29 cellular contexts compared by ENCODE assay signal in the genomic region with DNA sequence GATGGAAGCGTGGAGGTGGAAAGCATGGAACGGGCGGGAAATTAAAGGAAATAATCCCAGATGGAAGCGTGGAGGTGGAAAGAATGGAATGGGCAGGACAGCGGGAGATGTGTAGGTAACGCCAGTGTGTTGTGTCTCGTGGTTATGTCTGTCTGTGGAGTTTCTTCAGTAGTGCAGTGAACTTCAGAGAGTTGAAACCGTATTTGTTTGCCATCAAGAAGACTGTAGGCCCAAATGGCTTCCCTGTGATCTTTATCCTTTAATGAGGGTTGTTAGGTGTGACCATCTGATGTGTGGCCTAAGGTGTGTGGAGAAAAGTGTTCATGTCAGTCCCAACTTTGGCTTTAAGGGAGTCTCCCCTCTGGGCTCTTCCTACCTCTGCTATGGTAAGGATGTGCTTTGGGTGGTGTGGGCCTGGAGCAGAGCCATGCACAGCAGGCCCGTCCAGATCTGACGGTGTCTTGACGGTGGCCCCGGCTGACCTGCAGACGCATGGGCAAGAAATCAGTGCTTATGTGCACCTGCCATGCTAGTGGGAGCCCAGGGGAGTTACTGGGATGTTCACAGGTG. TPM values are rescaled to one million over a fixed set of nuclear protein-coding genes. Genes with fewer than 3 reads are reported as not detected.
DNase-seq lines count a peak whose midpoint lies in the region; ATAC-seq, FAIRE-seq and TF ChIP-seq lines count a peak whose summit lies in the region.
"Had no signal": no experiment of that assay in that cellular context is flagged by ENCODE, and none has a peak within 500 bp of the region (broad histone marks: within the 10 kb centered on the region; RNA-seq: fewer than 3 reads in every experiment).

No MANE protein-coding gene starts in this region.

- BruUV-seq in Panc1 (replicated peaks; lab: Mats Ljungman, UMichigan), result TSS peak; percentile 30

- peaks cover 16 to 24% of the 10 kb centered on the region in 2 donors for H3K4me1 Mint-ChIP-seq in effector memory CD8-positive, alpha-beta T cell (ENCODE audit: low read depth in 2 of 2)
- peaks cover 19 to 39% of the 10 kb centered on the region in 2 donors for H3K4me1 Mint-ChIP-seq in stimulated activated naive B cell treated with anti-CD40 and anti-IgM and Interleukin-4, amounts not matched to agents 10 μg/mL and 1 μg/mL and 100 μg/mL, for 72 hours
- H3K4me1 Mint-ChIP-seq: neural progenitor cell had no signal

- FAIRE-seq in GM19239 (lab: Jason Lieb, UNC), result no peak
- FAIRE-seq: A549, bronchial epithelial cell, endothelial cell of umbilical vein had no signal

- CTCF ChIA-PET in Panc1 (lab: Charles Lee), result no interaction called here

- in situ Hi-C loops in Panc1 (cut with HindIII; ENCODE audit: low pct_unique_long_range_greater_than_20kb, low sequenced_read_pairs), result no loop called here

- peak overlapping the region; percentile 38 to 55 for H3K27ac Mint-ChIP-seq in effector memory CD8-positive, alpha-beta T cell
- no peak overlapping the region for H3K27ac Mint-ChIP-seq in stimulated activated naive B cell treated with anti-CD40 and anti-IgM and Interleukin-4, amounts not matched to agents 10 μg/mL and 1 μg/mL and 100 μg/mL, for 72 hours
- H3K27ac Mint-ChIP-seq: activated naive CD4-positive, alpha-beta T cell treated with anti-CD3 and anti-CD28 coated beads for 36 hours; CD8-positive, alpha-beta T cell; neural progenitor cell had no signal

- H3K27me3 ChIP-seq in Panc1 (ENCODE audit: control insufficient read depth, insufficient read depth, low read length), result no peaks in the 10 kb centered on the region
- H3K27me3 ChIP-seq in suprapubic skin, result no peaks in the 10 kb centered on the region
- H3K27me3 ChIP-seq: gastrocnemius medialis, neural progenitor cell, tibial artery had no signal

- TF ChIP-seq EP300 in suprapubic skin (IDR thresholded peaks at IDR 0.05), result no peak

- H3K9me3 Mint-ChIP-seq in effector memory CD8-positive, alpha-beta T cell, result no peaks in the 10 kb centered on the region
- peaks cover 0 to 2% of the 10 kb centered on the region in 2 donors for H3K9me3 Mint-ChIP-seq in stimulated activated naive B cell treated with anti-CD40 and anti-IgM and Interleukin-4, amounts not matched to agents 10 μg/mL and 1 μg/mL and 100 μg/mL, for 72 hours
- H3K9me3 Mint-ChIP-seq: activated naive CD4-positive, alpha-beta T cell treated with anti-CD3 and anti-CD28 coated beads for 36 hours; CD8-positive, alpha-beta T cell had no signal

- peaks cover 43% of the 10 kb centered on the region for H3K36me3 Mint-ChIP-seq in effector memory CD8-positive, alpha-beta T cell (ENCODE audit: insufficient read depth)
- H3K36me3 Mint-ChIP-seq in stimulated activated naive B cell treated with anti-CD40 and anti-IgM and Interleukin-4, amounts not matched to agents 10 μg/mL and 1 μg/mL and 100 μg/mL, for 72 hours, result peaks cover 42 to 59% of the 10 kb centered on the region in 2 donors

- POLR2A ChIA-PET in Panc1 (lab: Charles Lee), result no interaction called here

- H3K9me3 ChIP-seq in Panc1 (ENCODE audit: control insufficient read depth, insufficient read depth, low read depth, low read length), result no peaks in the 10 kb centered on the region
- H3K9me3 ChIP-seq in suprapubic skin, result no peaks in the 10 kb centered on the region
- H3K9me3 ChIP-seq: gastrocnemius medialis, HAP-1, tibial artery had no signal

- no peaks in the 10 kb centered on the region for H3K36me3 ChIP-seq in Panc1 (ENCODE audit: control insufficient read depth, insufficient read depth, low read length)
- H3K36me3 ChIP-seq in suprapubic skin, result peaks cover 42% of the 10 kb centered on the region
- H3K36me3 ChIP-seq: neural progenitor cell had no signal

- H3K4me1 ChIP-seq in Panc1 (ENCODE audit: control insufficient read depth, insufficient read depth, low read length) (no peaks in the 10 kb centered on the region), suprapubic skin (peaks cover 27% of the 10 kb centered on the region)
- H3K4me1 ChIP-seq: HAP-1, neural progenitor cell, parathyroid adenoma had no signal

- ATAC-seq in left cardiac atrium (no peak), Right ventricle myocardium superior (ENCODE audit: poor library complexity) (no peak), Panc1 (peak; percentile 38; the same call in 1 of the 2 replicates)
- ATAC-seq in effector memory CD8-positive, alpha-beta T cell (replicated peaks), result no peak
- peak; percentile 60 to 66 for ATAC-seq in stimulated activated naive B cell treated with anti-CD40 and anti-IgM and Interleukin-4, amounts not matched to agents 10 μg/mL and 1 μg/mL and 100 μg/mL, for 72 hours (replicated peaks)
- ATAC-seq: CD8-positive, alpha-beta T cell; gastrocnemius medialis; left colon had no signal

- H3K27ac ChIP-seq in Panc1 (ENCODE audit: low read length), result no peak overlapping the region
- H3K27ac ChIP-seq in suprapubic skin, result no peak overlapping the region
- H3K27ac ChIP-seq: gastrocnemius medialis, neural progenitor cell, parathyroid adenoma, tibial artery had no signal

- H3K4me3 ChIP-seq in Panc1 (ENCODE audit: low read depth in 2 of 2, low read length in 2 of 2), result no peak overlapping the region
- H3K4me3 ChIP-seq in suprapubic skin, result no peak overlapping the region
- H3K4me3 ChIP-seq: A549, gastrocnemius medialis, HAP-1, neural progenitor cell, smooth muscle cell, tibial artery had no signal

- no peaks in the 10 kb centered on the region for H3K27me3 Mint-ChIP-seq in effector memory CD8-positive, alpha-beta T cell
- H3K27me3 Mint-ChIP-seq in stimulated activated naive B cell treated with anti-CD40 and anti-IgM and Interleukin-4, amounts not matched to agents 10 μg/mL and 1 μg/mL and 100 μg/mL, for 72 hours, result no peaks in the 10 kb centered on the region

- 87% methylated on average over 13 of the region's 13 CpGs for WGBS in suprapubic skin

- no peak overlapping the region for H3K4me3 Mint-ChIP-seq in effector memory CD8-positive, alpha-beta T cell
- no peak overlapping the region for H3K4me3 Mint-ChIP-seq in stimulated activated naive B cell treated with anti-CD40 and anti-IgM and Interleukin-4, amounts not matched to agents 10 μg/mL and 1 μg/mL and 100 μg/mL, for 72 hours
- H3K4me3 Mint-ChIP-seq: activated naive CD4-positive, alpha-beta T cell treated with anti-CD3 and anti-CD28 coated beads for 36 hours; CD8-positive, alpha-beta T cell; neural progenitor cell had no signal

- intact Hi-C loops in left cardiac atrium (cut with DNase I) (no loop called here), Right ventricle myocardium superior (cut with DNase I) (no loop called here), Panc1 (cut with micrococcal nuclease; ENCODE audit: unreplicated experiment) (no loop called here)

- peak; percentile 10 for DNase-seq in left cardiac atrium
- DNase-seq in Right ventricle myocardium superior, result no peak
- DNase-seq in Panc1 (ENCODE audit: low read depth, low spot score), result no peak
- DNase-seq in effector memory CD8-positive, alpha-beta T cell, result no peak
- DNase-seq in stimulated activated naive B cell treated with anti-CD40 and anti-IgM and Interleukin-4, amounts not matched to agents 10 μg/mL and 1 μg/mL and 100 μg/mL, for 72 hours, result no peak
- DNase-seq in kidney glomerular epithelial cell (lab: John Stamatoyannopoulos, UW), result no peak
- no peak for DNase-seq in GM19239 (ENCODE audit: insufficient read length, low spot score)
- no peak for DNase-seq in suprapubic skin (ENCODE audit: low spot score in 2 of 2)
- DNase-seq: activated CD4-positive, CD25-positive, alpha-beta regulatory T cell; activated CD8-positive, alpha-beta memory T cell treated with anti-CD3 and anti-CD28 coated beads, Interleukin-2, amount 50 U/mL, for 4 hours; activated naive CD4-positive, alpha-beta T cell treated with anti-CD3 and anti-CD28 coated beads for 36 hours; CD8-positive, alpha-beta T cell; DMS 273 treated with DMSO at 0.1 percent for 48 hours; gastrocnemius medialis; Kasumi-1; left colon; mammary epithelial cell; NCI-H146; NCI-H446 treated with DMSO at 0.1 percent for 48 hours; RPMI8226; stimulated activated CD4-positive, alpha-beta T cell treated with anti-CD3 and anti-CD28 coated beads, Interleukin-1b, Interleukin-23, amount 100 ng/mL, for 48 hours; tibial artery had no signal

- TF ChIP-seq CTCF in Panc1 (IDR thresholded peaks at IDR 0.05) (no peak), suprapubic skin (IDR thresholded peaks at IDR 0.05) (no peak)

- no peak for TF ChIP-seq POLR2A in suprapubic skin (IDR thresholded peaks at IDR 0.05)

RNA-seq across cellular contexts. Expression of gene AP2A2, which starts 39.6 kb away (rescaled TPM):
- 10 to 100 TPM; 58.1 to 58.6 TPM for total RNA-seq in left cardiac atrium
- total RNA-seq in Right ventricle myocardium superior, result 53.5 TPM
- total RNA-seq in Panc1 (2021; ENCODE audit: unreplicated experiment), result 123 TPM
- 238 TPM for polyA plus RNA-seq in Panc1 (2012; ENCODE audit: insufficient read length)
- 100 to 1,000 TPM in 2 of 4 donors, 10 to 100 TPM in 2; 45.4 to 107 (median 76.8) TPM for total RNA-seq in suprapubic skin

RNA-seq across cellular contexts. Expression of gene CHID1, which starts 54.7 kb away (rescaled TPM):
- total RNA-seq in left cardiac atrium, result 10 to 100 TPM; 58.7 to 64.6 TPM
- total RNA-seq in Right ventricle myocardium superior, result 48.3 TPM
- total RNA-seq in Panc1 (2021; ENCODE audit: unreplicated experiment), result 224 TPM
- polyA plus RNA-seq in Panc1 (2012; ENCODE audit: insufficient read length), result 247 TPM
- total RNA-seq in suprapubic skin, result 100 to 1,000 TPM in 1 of 4 donors, 10 to 100 TPM in 3; 46.5 to 111 (median 66.2) TPM

Comparison
In these comparisons a context has a peak if more than half of its experiments do, and no peak if none do; other contexts are left out.
1. ATAC-seq: peak in Panc1 (single experiment) and stimulated activated naive B cell treated with anti-CD40 and anti-IgM and Interleukin-4, amounts not matched to agents 10 μg/mL and 1 μg/mL and 100 μg/mL, for 72 hours (2 of 2); none in left cardiac atrium (0 of 2), Right ventricle myocardium superior (single experiment) and effector memory CD8-positive, alpha-beta T cell (single experiment).